ENCODE assay signal across 2 cellular contexts in the genomic region with DNA sequence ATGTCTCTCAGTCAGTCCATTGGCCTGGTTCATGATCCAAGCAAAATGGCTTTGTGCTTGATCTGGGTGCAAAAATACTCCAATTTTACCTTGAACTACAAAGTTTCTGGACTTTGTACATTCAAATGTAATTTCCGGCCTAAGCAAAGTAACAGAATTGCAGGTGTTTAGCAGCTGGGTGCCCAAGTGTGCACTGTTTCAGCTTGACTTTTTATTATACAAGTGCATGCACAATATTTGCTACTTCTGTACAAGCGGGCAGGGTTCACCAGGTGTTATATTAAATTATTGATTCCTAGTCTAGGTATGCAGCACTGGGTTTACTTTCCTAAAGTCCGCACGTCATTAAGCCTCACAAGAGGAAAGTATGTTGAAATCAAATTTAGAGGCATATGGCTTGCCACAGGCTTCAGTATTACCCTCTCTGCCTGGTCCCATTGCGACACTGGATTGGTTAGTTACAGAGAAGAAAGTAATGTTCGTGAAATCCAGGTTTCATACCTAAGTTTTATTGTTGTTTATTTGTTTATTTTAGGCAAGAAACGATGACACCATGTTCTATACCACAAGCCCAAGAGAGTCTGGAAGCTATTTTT.
TF ChIP-seq lines count a peak whose summit lies in the region.

No MANE protein-coding gene starts in this region.

TF ChIP-seq in IMR-90, 13 proteins besides CTCF, POLR2A, EP300 and RAD21:
- TF ChIP-seq, protein P1, sequence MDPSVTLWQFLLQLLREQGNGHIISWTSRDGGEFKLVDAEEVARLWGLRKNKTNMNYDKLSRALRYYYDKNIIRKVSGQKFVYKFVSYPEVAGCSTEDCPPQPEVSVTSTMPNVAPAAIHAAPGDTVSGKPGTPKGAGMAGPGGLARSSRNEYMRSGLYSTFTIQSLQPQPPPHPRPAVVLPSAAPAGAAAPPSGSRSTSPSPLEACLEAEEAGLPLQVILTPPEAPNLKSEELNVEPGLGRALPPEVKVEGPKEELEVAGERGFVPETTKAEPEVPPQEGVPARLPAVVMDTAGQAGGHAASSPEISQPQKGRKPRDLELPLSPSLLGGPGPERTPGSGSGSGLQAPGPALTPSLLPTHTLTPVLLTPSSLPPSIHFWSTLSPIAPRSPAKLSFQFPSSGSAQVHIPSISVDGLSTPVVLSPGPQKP (IDR thresholded peaks at IDR 0.05; ENCODE audit: borderline replicate concordance, low read depth, low read length) = no peak
- TF ChIP-seq CEBPB (IDR thresholded peaks at IDR 0.05; ENCODE audit: low read depth, low read length) (peak; percentile 39; the same call in 1 of the 2 replicates), NFE2L2 (IDR thresholded peaks at IDR 0.05; ENCODE audit: low read depth, low read length) (no peak)
TF ChIP-seq in IMR-90: peak in this region for 1.

TF ChIP-seq in HepG2, 621 proteins besides CTCF, POLR2A, EP300 and RAD21:
- no peak for TF ChIP-seq SPEN (CRISPR knock-in tag; IDR thresholded peaks at IDR 0.05; ENCODE audit: low read depth)
- TF ChIP-seq CEBPB (IDR thresholded peaks at IDR 0.05; ENCODE audit: borderline replicate concordance, low read depth, low read length) = 0 out of 2 replicates have a peak, but pooled peaks have one; percentile 4
